ENCODE assay signal across 1 cellular context in the genomic region with DNA sequence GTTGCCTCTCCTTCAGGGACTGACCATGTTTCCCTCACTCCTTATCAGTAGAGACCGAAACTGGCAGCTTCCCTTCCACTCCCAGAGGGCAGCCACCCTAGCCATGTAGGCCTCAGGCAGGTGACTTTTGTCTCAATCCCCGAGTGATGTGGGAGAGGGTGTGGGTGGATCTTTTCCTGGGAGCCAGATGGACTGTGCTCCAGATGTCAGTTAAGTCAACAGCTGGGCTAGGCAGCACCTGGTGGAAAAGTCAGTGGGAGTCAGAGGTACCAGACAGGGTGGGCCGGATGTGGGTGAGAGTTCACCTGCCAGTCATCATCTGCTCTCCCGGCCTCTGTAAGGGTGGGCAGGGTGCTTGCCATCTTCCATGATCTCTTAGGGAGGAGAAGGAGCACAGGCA.
TF ChIP-seq lines count a peak whose summit lies in the region.

No MANE protein-coding gene starts in this region.

TF ChIP-seq in HepG2, 621 proteins besides CTCF, POLR2A, EP300 and RAD21:
- no peak for TF ChIP-seq TBL1XR1 (IDR thresholded peaks at IDR 0.05; ENCODE audit: borderline replicate concordance, low read length, partially characterized antibody)
- no peak for TF ChIP-seq ZNF224 (CRISPR knock-in tag; IDR thresholded peaks at IDR 0.05)
- TF ChIP-seq PAF1 (CRISPR knock-in tag; IDR thresholded peaks at IDR 0.05): no peak
